Comparison of ENCODE assay signal across 20 cellular contexts in the genomic region with DNA sequence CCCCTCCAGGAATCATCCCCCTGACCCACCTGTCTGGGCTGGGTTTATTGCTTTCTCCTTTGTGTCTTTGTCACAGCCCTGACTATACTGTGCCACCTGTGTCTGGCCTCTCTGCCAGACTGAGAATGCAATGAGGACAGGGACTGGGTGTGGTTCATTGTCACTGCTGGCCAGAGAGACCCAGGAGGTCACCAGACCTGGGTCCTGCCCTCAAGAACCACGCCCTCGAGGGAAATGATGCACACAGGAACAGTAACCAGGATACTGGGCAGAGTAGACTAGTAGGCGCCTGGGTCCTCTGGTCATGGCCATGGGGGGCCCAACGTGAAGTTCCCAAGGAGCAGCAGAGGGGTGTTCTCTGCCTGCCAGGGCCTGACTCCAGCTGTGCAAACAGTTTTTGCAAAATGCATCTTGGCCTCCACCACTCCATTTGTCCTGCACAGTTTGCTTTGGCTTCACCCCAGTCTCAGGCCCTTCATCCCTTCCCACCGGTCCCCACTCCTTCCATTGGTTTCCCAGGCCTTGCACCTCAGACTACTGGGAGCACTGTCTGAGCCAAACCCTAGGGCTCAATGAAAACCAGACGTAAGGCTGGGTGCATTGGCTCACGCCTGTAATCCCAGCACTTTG. TPM values are rescaled to one million over a fixed set of nuclear protein-coding genes. Genes with fewer than 3 reads are reported as not detected.
DNase-seq lines count a peak whose midpoint lies in the region; ATAC-seq, FAIRE-seq and TF ChIP-seq lines count a peak whose summit lies in the region.
"Had no signal": no experiment of that assay in that cellular context is flagged by ENCODE, and none has a peak within 500 bp of the region (broad histone marks: within the 10 kb centered on the region; RNA-seq: fewer than 3 reads in every experiment).

No MANE protein-coding gene starts in this region.

- peak; percentile 5 for DNase-seq in D341Med (ENCODE audit: low spot score)
- peak; percentile 68 for DNase-seq in NCI-H2029 treated with DMSO at 0.1 percent for 48 hours (lab: John Stamatoyannopoulos, UW)
- peak; percentile 48 for DNase-seq in colonic mucosa
- no peak for DNase-seq in stimulated activated effector memory CD8-positive, alpha-beta T cell treated with anti-CD3 and anti-CD28 coated beads, Interleukin-12 subunit alpha, Interleukin-12 subunit beta, amount 100 ng/mL, for 72 hours (ENCODE audit: low spot score in 2 of 2)
- no peak for DNase-seq in RCC 7860 (ENCODE audit: low spot score)
- DNase-seq in activated T-cell treated with anti-CD3 and anti-CD28 coated beads, Interleukin-2, amount 50 U/mL, for 1 hour: no peak
- DNase-seq in HuH-7 (ENCODE audit: low spot score): no peak
- DNase-seq: activated CD4-positive, alpha-beta T cell treated with anti-CD3 and anti-CD28 coated beads for 4 hours; activated gamma-delta T cell; amniotic stem cell; effector CD8-positive, alpha-beta T cell; GDM1; H7; NCI-H1694 treated with DMSO at 0.1 percent for 48 hours; NCI-H446 treated with DMSO at 0.1 percent for 48 hours; right cardiac atrium had no signal

- no peaks in the 10 kb centered on the region for H3K27me3 ChIP-seq in colonic mucosa
- H3K27me3 ChIP-seq: tibial nerve had no signal

- H3K4me3 ChIP-seq in colonic mucosa: no peak overlapping the region
- H3K4me3 ChIP-seq: tibial nerve had no signal

- no peak for ATAC-seq in stimulated activated effector memory CD8-positive, alpha-beta T cell treated with anti-CD3 and anti-CD28 coated beads, Interleukin-12 subunit alpha, Interleukin-12 subunit beta, amount 100 ng/mL, for 72 hours
- ATAC-seq: stimulated activated memory B cell treated with anti-CD40 and anti-IgM and Interleukin-4, amounts not matched to agents 10 μg/mL and 1 μg/mL and 100 μg/mL, for 72 hours had no signal

- H3K4me1 Mint-ChIP-seq in stimulated activated effector memory CD8-positive, alpha-beta T cell treated with anti-CD3 and anti-CD28 coated beads, Interleukin-12 subunit alpha, Interleukin-12 subunit beta, amount 100 ng/mL, for 72 hours: peaks cover 14% of the 10 kb centered on the region
- H3K4me1 Mint-ChIP-seq: stimulated activated memory B cell treated with anti-CD40 and anti-IgM and Interleukin-4, amounts not matched to agents 10 μg/mL and 1 μg/mL and 100 μg/mL, for 72 hours had no signal

- H3K4me3 Mint-ChIP-seq in stimulated activated effector memory CD8-positive, alpha-beta T cell treated with anti-CD3 and anti-CD28 coated beads, Interleukin-12 subunit alpha, Interleukin-12 subunit beta, amount 100 ng/mL, for 72 hours: no peak overlapping the region
- H3K4me3 Mint-ChIP-seq: stimulated activated memory B cell treated with anti-CD40 and anti-IgM and Interleukin-4, amounts not matched to agents 10 μg/mL and 1 μg/mL and 100 μg/mL, for 72 hours had no signal

- intact Hi-C loops in colonic mucosa (cut with DNase I): no loop called here

- peaks cover 7% of the 10 kb centered on the region for H3K36me3 Mint-ChIP-seq in stimulated activated effector memory CD8-positive, alpha-beta T cell treated with anti-CD3 and anti-CD28 coated beads, Interleukin-12 subunit alpha, Interleukin-12 subunit beta, amount 100 ng/mL, for 72 hours
- H3K36me3 Mint-ChIP-seq: stimulated activated memory B cell treated with anti-CD40 and anti-IgM and Interleukin-4, amounts not matched to agents 10 μg/mL and 1 μg/mL and 100 μg/mL, for 72 hours had no signal

- H3K9me3 Mint-ChIP-seq in stimulated activated effector memory CD8-positive, alpha-beta T cell treated with anti-CD3 and anti-CD28 coated beads, Interleukin-12 subunit alpha, Interleukin-12 subunit beta, amount 100 ng/mL, for 72 hours: no peaks in the 10 kb centered on the region
- H3K9me3 Mint-ChIP-seq: stimulated activated memory B cell treated with anti-CD40 and anti-IgM and Interleukin-4, amounts not matched to agents 10 μg/mL and 1 μg/mL and 100 μg/mL, for 72 hours had no signal

- H3K9ac ChIP-seq in colonic mucosa (ENCODE audit: low read depth in 2 of 2, low read length in 2 of 2): no peak overlapping the region

- peak overlapping the region; percentile 15 for H3K27ac Mint-ChIP-seq in stimulated activated effector memory CD8-positive, alpha-beta T cell treated with anti-CD3 and anti-CD28 coated beads, Interleukin-12 subunit alpha, Interleukin-12 subunit beta, amount 100 ng/mL, for 72 hours
- H3K27ac Mint-ChIP-seq: stimulated activated memory B cell treated with anti-CD40 and anti-IgM and Interleukin-4, amounts not matched to agents 10 μg/mL and 1 μg/mL and 100 μg/mL, for 72 hours had no signal

- no peaks in the 10 kb centered on the region for H3K4me1 ChIP-seq in colonic mucosa
- H3K4me1 ChIP-seq: Caco-2 had no signal

- H3K36me3 ChIP-seq in colonic mucosa: no peaks in the 10 kb centered on the region
- H3K36me3 ChIP-seq: tibial nerve had no signal

- no peak overlapping the region for H3K27ac ChIP-seq in colonic mucosa
- H3K27ac ChIP-seq: tibial nerve had no signal

- H3K9me3 ChIP-seq in colonic mucosa: no peaks in the 10 kb centered on the region
- H3K9me3 ChIP-seq: Caco-2, tibial nerve had no signal

- no peak for FAIRE-seq in RCC 7860 (lab: Jason Lieb, UNC)
- FAIRE-seq: TTC549 had no signal

- no peak for TF ChIP-seq CTCF in colonic mucosa (IDR thresholded peaks at IDR 0.05)

RNA-seq across cellular contexts. Expression of gene RGS3, which starts 17.8 kb away (rescaled TPM):
- 10 to 100 TPM; 67.4 to 71.1 TPM for total RNA-seq in colonic mucosa

Comparison
In these comparisons a context has a peak if more than half of its experiments do, and no peak if none do; other contexts are left out.
1. DNase-seq: peak in D341Med (single experiment), NCI-H2029 treated with DMSO at 0.1 percent for 48 hours (single experiment) and colonic mucosa (single experiment); none in stimulated activated effector memory CD8-positive, alpha-beta T cell treated with anti-CD3 and anti-CD28 coated beads, Interleukin-12 subunit alpha, Interleukin-12 subunit beta, amount 100 ng/mL, for 72 hours (0 of 2), RCC 7860 (single experiment), activated T-cell treated with anti-CD3 and anti-CD28 coated beads, Interleukin-2, amount 50 U/mL, for 1 hour (single experiment) and HuH-7 (single experiment).